Comparison of ENCODE assay signal across 1 cellular context in genomic region chr6:43076093-43076927, GRCh38.
TF ChIP-seq lines count a peak whose summit lies in the region.

Gene PTK7 (plus strand): TSS chr6:43076314. CDS start chr6:43076489, 175 bp downstream.

TF ChIP-seq in HepG2, 621 proteins besides CTCF, POLR2A, EP300 and RAD21 (continued from another document and continues in another):
- TF ChIP-seq, protein P1, sequence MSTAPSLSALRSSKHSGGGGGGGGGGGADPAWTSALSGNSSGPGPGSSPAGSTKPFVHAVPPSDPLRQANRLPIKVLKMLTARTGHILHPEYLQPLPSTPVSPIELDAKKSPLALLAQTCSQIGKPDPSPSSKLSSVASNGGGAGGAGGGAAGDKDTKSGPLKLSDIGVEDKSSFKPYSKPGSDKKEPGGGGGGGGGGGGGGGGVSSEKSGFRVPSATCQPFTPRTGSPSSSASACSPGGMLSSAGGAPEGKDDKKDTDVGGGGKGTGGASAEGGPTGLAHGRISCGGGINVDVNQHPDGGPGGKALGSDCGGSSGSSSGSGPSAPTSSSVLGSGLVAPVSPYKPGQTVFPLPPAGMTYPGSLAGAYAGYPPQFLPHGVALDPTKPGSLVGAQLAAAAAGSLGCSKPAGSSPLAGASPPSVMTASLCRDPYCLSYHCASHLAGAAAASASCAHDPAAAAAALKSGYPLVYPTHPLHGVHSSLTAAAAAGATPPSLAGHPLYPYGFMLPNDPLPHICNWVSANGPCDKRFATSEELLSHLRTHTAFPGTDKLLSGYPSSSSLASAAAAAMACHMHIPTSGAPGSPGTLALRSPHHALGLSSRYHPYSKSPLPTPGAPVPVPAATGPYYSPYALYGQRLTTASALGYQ (CRISPR knock-in tag; IDR thresholded peaks at IDR 0.05) = no peak
- TF ChIP-seq CEBPG (CRISPR knock-in tag; IDR thresholded peaks at IDR 0.05) (no peak), ZNF652 (CRISPR knock-in tag; IDR thresholded peaks at IDR 0.05; ENCODE audit: borderline replicate concordance, low read depth) (no peak), ZNF335 (CRISPR knock-in tag; IDR thresholded peaks at IDR 0.05) (no peak), ZNF737 (CRISPR knock-in tag; IDR thresholded peaks at IDR 0.05; ENCODE audit: borderline replicate concordance) (no peak), ZFP36 (IDR thresholded peaks at IDR 0.05; ENCODE audit: borderline replicate concordance, low read depth, low read length, partially characterized antibody) (no peak), ZNF280D (CRISPR knock-in tag; IDR thresholded peaks at IDR 0.05) (no peak), ZNF33B (CRISPR knock-in tag; IDR thresholded peaks at IDR 0.05) (no peak), ZBTB8A (CRISPR knock-in tag; IDR thresholded peaks at IDR 0.05; ENCODE audit: borderline replicate concordance, low read depth) (no peak), NFYC (CRISPR knock-in tag; IDR thresholded peaks at IDR 0.05) (no peak), SIX1 (CRISPR knock-in tag; IDR thresholded peaks at IDR 0.05; ENCODE audit: borderline replicate concordance) (no peak), ZC3H4 (CRISPR knock-in tag; IDR thresholded peaks at IDR 0.05; ENCODE audit: borderline replicate concordance) (no peak), TCF7 (IDR thresholded peaks at IDR 0.05; ENCODE audit: low read depth) (no peak), SMARCC2 (IDR thresholded peaks at IDR 0.05) (no peak), SALL1 (CRISPR knock-in tag; IDR thresholded peaks at IDR 0.05) (no peak), ZFP82 (CRISPR knock-in tag; IDR thresholded peaks at IDR 0.05; ENCODE audit: borderline replicate concordance) (0 out of 2 replicates have a peak, but pooled peaks have one; percentile 35), SIN3B (IDR thresholded peaks at IDR 0.05; ENCODE audit: low read length) (no peak), RFX5 (IDR thresholded peaks at IDR 0.05; ENCODE audit: low read depth, low read length) (no peak), PAF1 (CRISPR knock-in tag; IDR thresholded peaks at IDR 0.05) (no peak), ZFP36L2 (CRISPR knock-in tag; IDR thresholded peaks at IDR 0.05) (no peak), HDAC2 (CRISPR knock-in tag; IDR thresholded peaks at IDR 0.05) (0 out of 2 replicates have a peak, but pooled peaks have one; percentile 11), ZNF616 (CRISPR knock-in tag; IDR thresholded peaks at IDR 0.05; ENCODE audit: low read depth) (0 out of 2 replicates have a peak, but pooled peaks have one; percentile 20), ZNF749 (CRISPR knock-in tag; IDR thresholded peaks at IDR 0.05; ENCODE audit: borderline replicate concordance) (no peak), RFXAP (CRISPR knock-in tag; IDR thresholded peaks at IDR 0.05; ENCODE audit: borderline replicate concordance) (no peak), ZNF142 (CRISPR knock-in tag; IDR thresholded peaks at IDR 0.05) (no peak), SALL2 (CRISPR knock-in tag; IDR thresholded peaks at IDR 0.05) (no peak), ISX (CRISPR knock-in tag; conservative IDR thresholded peaks at IDR 0.05) (0 out of 2 replicates have a peak, but pooled peaks have one; percentile 39), ZNF777 (CRISPR knock-in tag; IDR thresholded peaks at IDR 0.05) (no peak), ZSCAN12 (CRISPR knock-in tag; IDR thresholded peaks at IDR 0.05) (no peak), ZNF768 (CRISPR knock-in tag; IDR thresholded peaks at IDR 0.05) (peak; percentile 55; the same call in 1 of the 2 replicates), ZNF354B (CRISPR knock-in tag; IDR thresholded peaks at IDR 0.05) (peak; percentile 53; the same call in 1 of the 2 replicates), PPARG (CRISPR knock-in tag; conservative IDR thresholded peaks at IDR 0.05) (no peak), ZNF235 (CRISPR knock-in tag; IDR thresholded peaks at IDR 0.05; ENCODE audit: borderline replicate concordance) (peak; percentile 26; the same call in 1 of the 2 replicates), ZBTB20 (CRISPR knock-in tag; IDR thresholded peaks at IDR 0.05; ENCODE audit: borderline replicate concordance, low read depth) (no peak)
- TF ChIP-seq, protein P2, sequence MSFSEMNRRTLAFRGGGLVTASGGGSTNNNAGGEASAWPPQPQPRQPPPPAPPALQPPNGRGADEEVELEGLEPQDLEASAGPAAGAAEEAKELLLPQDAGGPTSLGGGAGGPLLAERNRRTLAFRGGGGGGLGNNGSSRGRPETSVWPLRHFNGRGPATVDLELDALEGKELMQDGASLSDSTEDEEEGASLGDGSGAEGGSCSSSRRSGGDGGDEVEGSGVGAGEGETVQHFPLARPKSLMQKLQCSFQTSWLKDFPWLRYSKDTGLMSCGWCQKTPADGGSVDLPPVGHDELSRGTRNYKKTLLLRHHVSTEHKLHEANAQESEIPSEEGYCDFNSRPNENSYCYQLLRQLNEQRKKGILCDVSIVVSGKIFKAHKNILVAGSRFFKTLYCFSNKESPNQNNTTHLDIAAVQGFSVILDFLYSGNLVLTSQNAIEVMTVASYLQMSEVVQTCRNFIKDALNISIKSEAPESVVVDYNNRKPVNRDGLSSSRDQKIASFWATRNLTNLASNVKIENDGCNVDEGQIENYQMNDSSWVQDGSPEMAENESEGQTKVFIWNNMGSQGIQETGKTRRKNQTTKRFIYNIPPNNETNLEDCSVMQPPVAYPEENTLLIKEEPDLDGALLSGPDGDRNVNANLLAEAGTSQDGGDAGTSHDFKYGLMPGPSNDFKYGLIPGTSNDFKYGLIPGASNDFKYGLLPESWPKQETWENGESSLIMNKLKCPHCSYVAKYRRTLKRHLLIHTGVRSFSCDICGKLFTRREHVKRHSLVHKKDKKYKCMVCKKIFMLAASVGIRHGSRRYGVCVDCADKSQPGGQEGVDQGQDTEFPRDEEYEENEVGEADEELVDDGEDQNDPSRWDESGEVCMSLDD (CRISPR knock-in tag; IDR thresholded peaks at IDR 0.05; ENCODE audit: borderline replicate concordance) = no peak
- TF ChIP-seq, protein P3, sequence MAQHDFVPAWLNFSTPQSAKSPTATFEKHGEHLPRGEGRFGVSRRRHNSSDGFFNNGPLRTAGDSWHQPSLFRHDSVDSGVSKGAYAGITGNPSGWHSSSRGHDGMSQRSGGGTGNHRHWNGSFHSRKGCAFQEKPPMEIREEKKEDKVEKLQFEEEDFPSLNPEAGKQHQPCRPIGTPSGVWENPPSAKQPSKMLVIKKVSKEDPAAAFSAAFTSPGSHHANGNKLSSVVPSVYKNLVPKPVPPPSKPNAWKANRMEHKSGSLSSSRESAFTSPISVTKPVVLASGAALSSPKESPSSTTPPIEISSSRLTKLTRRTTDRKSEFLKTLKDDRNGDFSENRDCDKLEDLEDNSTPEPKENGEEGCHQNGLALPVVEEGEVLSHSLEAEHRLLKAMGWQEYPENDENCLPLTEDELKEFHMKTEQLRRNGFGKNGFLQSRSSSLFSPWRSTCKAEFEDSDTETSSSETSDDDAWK (CRISPR knock-in tag; IDR thresholded peaks at IDR 0.05) = no peak
- TF ChIP-seq, protein P4, sequence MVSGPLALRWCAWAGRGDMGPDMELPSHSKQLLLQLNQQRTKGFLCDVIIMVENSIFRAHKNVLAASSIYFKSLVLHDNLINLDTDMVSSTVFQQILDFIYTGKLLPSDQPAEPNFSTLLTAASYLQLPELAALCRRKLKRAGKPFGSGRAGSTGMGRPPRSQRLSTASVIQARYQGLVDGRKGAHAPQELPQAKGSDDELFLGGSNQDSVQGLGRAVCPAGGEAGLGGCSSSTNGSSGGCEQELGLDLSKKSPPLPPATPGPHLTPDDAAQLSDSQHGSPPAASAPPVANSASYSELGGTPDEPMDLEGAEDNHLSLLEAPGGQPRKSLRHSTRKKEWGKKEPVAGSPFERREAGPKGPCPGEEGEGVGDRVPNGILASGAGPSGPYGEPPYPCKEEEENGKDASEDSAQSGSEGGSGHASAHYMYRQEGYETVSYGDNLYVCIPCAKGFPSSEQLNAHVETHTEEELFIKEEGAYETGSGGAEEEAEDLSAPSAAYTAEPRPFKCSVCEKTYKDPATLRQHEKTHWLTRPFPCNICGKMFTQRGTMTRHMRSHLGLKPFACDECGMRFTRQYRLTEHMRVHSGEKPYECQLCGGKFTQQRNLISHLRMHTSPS (CRISPR knock-in tag; IDR thresholded peaks at IDR 0.05; ENCODE audit: low read depth) = no peak
- TF ChIP-seq, protein P5, sequence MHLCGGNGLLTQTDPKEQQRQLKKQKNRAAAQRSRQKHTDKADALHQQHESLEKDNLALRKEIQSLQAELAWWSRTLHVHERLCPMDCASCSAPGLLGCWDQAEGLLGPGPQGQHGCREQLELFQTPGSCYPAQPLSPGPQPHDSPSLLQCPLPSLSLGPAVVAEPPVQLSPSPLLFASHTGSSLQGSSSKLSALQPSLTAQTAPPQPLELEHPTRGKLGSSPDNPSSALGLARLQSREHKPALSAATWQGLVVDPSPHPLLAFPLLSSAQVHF (CRISPR knock-in tag; IDR thresholded peaks at IDR 0.05) = peak; percentile 12; the same call in 1 of the 2 replicates
- TF ChIP-seq, protein P6, sequence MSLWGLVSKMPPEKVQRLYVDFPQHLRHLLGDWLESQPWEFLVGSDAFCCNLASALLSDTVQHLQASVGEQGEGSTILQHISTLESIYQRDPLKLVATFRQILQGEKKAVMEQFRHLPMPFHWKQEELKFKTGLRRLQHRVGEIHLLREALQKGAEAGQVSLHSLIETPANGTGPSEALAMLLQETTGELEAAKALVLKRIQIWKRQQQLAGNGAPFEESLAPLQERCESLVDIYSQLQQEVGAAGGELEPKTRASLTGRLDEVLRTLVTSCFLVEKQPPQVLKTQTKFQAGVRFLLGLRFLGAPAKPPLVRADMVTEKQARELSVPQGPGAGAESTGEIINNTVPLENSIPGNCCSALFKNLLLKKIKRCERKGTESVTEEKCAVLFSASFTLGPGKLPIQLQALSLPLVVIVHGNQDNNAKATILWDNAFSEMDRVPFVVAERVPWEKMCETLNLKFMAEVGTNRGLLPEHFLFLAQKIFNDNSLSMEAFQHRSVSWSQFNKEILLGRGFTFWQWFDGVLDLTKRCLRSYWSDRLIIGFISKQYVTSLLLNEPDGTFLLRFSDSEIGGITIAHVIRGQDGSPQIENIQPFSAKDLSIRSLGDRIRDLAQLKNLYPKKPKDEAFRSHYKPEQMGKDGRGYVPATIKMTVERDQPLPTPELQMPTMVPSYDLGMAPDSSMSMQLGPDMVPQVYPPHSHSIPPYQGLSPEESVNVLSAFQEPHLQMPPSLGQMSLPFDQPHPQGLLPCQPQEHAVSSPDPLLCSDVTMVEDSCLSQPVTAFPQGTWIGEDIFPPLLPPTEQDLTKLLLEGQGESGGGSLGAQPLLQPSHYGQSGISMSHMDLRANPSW (CRISPR knock-in tag; IDR thresholded peaks at IDR 0.05; ENCODE audit: borderline replicate concordance) = no peak
- TF ChIP-seq, protein P7, sequence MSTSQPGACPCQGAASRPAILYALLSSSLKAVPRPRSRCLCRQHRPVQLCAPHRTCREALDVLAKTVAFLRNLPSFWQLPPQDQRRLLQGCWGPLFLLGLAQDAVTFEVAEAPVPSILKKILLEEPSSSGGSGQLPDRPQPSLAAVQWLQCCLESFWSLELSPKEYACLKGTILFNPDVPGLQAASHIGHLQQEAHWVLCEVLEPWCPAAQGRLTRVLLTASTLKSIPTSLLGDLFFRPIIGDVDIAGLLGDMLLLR (CRISPR knock-in tag; IDR thresholded peaks at IDR 0.05) = 0 out of 2 replicates have a peak, but pooled peaks have one; percentile 0
